2 cellular contexts compared by ENCODE assay signal in genomic region chr5:65750938-65751337, GRCh38.
A peak's percentile ranks its signal among the peaks of the same experiment; 100 is the strongest.
TF ChIP-seq lines count a peak whose summit lies in the region.

No MANE protein-coding gene starts in this region.

TF ChIP-seq in GM23338, 12 proteins besides CTCF, POLR2A, EP300 and RAD21:
- no peak for TF ChIP-seq JUNB (IDR thresholded peaks at IDR 0.05; ENCODE audit: unreplicated experiment)
- TF ChIP-seq ZNF331 (CRISPR knock-in tag; IDR thresholded peaks at IDR 0.05; ENCODE audit: low read depth): no peak
- TF ChIP-seq REST (IDR thresholded peaks at IDR 0.05; ENCODE audit: unreplicated experiment): no peak
- no peak for TF ChIP-seq EZH2phosphoT487 (IDR thresholded peaks at IDR 0.05; ENCODE audit: unreplicated experiment)
- no peak for TF ChIP-seq ZNF462 (CRISPR knock-in tag; IDR thresholded peaks at IDR 0.05)
- TF ChIP-seq POLR2AphosphoS5 (IDR thresholded peaks at IDR 0.05; ENCODE audit: low read depth): no peak
- TF ChIP-seq ZNF114 (CRISPR knock-in tag; IDR thresholded peaks at IDR 0.05): no peak
- no peak for TF ChIP-seq CREB1 (CRISPR knock-in tag; IDR thresholded peaks at IDR 0.05; ENCODE audit: low read depth)
- TF ChIP-seq NANOG (IDR thresholded peaks at IDR 0.05; ENCODE audit: borderline replicate concordance): no peak
- TF ChIP-seq ETS1 (IDR thresholded peaks at IDR 0.05): no peak
- no peak for TF ChIP-seq STAT1 (IDR thresholded peaks at IDR 0.05; ENCODE audit: unreplicated experiment)

TF ChIP-seq in HepG2, 621 proteins besides CTCF, POLR2A, EP300 and RAD21:
- 0 out of 4 replicates have a peak, but pooled peaks of 1 of the 2 experiments have one; percentile 12 for TF ChIP-seq ATF4 (CRISPR knock-in tag; IDR thresholded peaks at IDR 0.05)
- no peak for TF ChIP-seq ZFP41 (CRISPR knock-in tag; IDR thresholded peaks at IDR 0.05; ENCODE audit: borderline replicate concordance)
